Comparison of ENCODE assay signal across 1 cellular context in genomic region chr10:102853944-102854694, GRCh38.
A peak's percentile ranks its signal among the peaks of the same experiment; 100 is the strongest.
TF ChIP-seq lines count a peak whose summit lies in the region.

A gene with protein sequence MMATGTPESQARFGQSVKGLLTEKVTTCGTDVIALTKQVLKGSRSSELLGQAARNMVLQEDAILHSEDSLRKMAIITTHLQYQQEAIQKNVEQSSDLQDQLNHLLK (plus strand): TSS chr10:102854259. CDS start chr10:102854287, 28 bp downstream.

TF ChIP-seq in K562, 482 proteins besides CTCF, POLR2A, EP300 and RAD21 (continued from another document and continues in another):
- peak; percentile 90 for TF ChIP-seq TBP (optimal IDR thresholded peaks at IDR 0.05; ENCODE audit: low read depth, low read length)
- no peak for TF ChIP-seq DDX20 (tag; IDR thresholded peaks at IDR 0.05; ENCODE audit: low read depth)
- TF ChIP-seq SOX6 (IDR thresholded peaks at IDR 0.05): 0 out of 2 replicates have a peak, but pooled peaks have one; percentile 5
- TF ChIP-seq POLR2B (IDR thresholded peaks at IDR 0.05; ENCODE audit: low read depth, partially characterized antibody): peak; percentile 80
- no peak for TF ChIP-seq WHSC1 (IDR thresholded peaks at IDR 0.05; ENCODE audit: low read length)
- no peak for TF ChIP-seq ZNF253 (CRISPR knock-in tag; conservative IDR thresholded peaks at IDR 0.05)
- TF ChIP-seq RERE (CRISPR knock-in tag; IDR thresholded peaks at IDR 0.05; ENCODE audit: borderline replicate concordance): no peak
- no peak for TF ChIP-seq DPF2 (IDR thresholded peaks at IDR 0.05)
- TF ChIP-seq, protein P1, sequence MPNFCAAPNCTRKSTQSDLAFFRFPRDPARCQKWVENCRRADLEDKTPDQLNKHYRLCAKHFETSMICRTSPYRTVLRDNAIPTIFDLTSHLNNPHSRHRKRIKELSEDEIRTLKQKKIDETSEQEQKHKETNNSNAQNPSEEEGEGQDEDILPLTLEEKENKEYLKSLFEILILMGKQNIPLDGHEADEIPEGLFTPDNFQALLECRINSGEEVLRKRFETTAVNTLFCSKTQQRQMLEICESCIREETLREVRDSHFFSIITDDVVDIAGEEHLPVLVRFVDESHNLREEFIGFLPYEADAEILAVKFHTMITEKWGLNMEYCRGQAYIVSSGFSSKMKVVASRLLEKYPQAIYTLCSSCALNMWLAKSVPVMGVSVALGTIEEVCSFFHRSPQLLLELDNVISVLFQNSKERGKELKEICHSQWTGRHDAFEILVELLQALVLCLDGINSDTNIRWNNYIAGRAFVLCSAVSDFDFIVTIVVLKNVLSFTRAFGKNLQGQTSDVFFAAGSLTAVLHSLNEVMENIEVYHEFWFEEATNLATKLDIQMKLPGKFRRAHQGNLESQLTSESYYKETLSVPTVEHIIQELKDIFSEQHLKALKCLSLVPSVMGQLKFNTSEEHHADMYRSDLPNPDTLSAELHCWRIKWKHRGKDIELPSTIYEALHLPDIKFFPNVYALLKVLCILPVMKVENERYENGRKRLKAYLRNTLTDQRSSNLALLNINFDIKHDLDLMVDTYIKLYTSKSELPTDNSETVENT (CRISPR knock-in tag; IDR thresholded peaks at IDR 0.05): no peak
- TF ChIP-seq ZC3H8 (IDR thresholded peaks at IDR 0.05): no peak
- peak; percentile 70; the same call in 1 of the 2 replicates for TF ChIP-seq GTF2E2 (tag; IDR thresholded peaks at IDR 0.05)
- TF ChIP-seq BRD4 (IDR thresholded peaks at IDR 0.05): no peak
- no peak for TF ChIP-seq ESRRB (CRISPR knock-in tag; IDR thresholded peaks at IDR 0.05; ENCODE audit: borderline replicate concordance)
- TF ChIP-seq ZNF584 (CRISPR knock-in tag; IDR thresholded peaks at IDR 0.05; ENCODE audit: low read depth): no peak
- peak; percentile 87 for TF ChIP-seq MTA1 (IDR thresholded peaks at IDR 0.05; ENCODE audit: borderline replicate concordance)
- TF ChIP-seq RFX7 (CRISPR knock-in tag; IDR thresholded peaks at IDR 0.05): no peak
- TF ChIP-seq, protein P2, sequence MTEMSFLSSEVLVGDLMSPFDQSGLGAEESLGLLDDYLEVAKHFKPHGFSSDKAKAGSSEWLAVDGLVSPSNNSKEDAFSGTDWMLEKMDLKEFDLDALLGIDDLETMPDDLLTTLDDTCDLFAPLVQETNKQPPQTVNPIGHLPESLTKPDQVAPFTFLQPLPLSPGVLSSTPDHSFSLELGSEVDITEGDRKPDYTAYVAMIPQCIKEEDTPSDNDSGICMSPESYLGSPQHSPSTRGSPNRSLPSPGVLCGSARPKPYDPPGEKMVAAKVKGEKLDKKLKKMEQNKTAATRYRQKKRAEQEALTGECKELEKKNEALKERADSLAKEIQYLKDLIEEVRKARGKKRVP (CRISPR knock-in tag; IDR thresholded peaks at IDR 0.05): peak; percentile 54; the same call in 1 of the 2 replicates
- no peak for TF ChIP-seq E2F3 (CRISPR knock-in tag; IDR thresholded peaks at IDR 0.05)
- no peak for TF ChIP-seq HDAC3 (IDR thresholded peaks at IDR 0.05; ENCODE audit: borderline replicate concordance, partially characterized antibody)
- no peak for TF ChIP-seq HDGF (IDR thresholded peaks at IDR 0.05)
- no peak for TF ChIP-seq ZBTB7A (IDR thresholded peaks at IDR 0.05; ENCODE audit: borderline replicate concordance, control insufficient read depth, low read depth, low read length)
- no peak for TF ChIP-seq MCM5 (IDR thresholded peaks at IDR 0.05; ENCODE audit: low read depth)
- no peak for TF ChIP-seq ERF (CRISPR knock-in tag; IDR thresholded peaks at IDR 0.05)
- no peak for TF ChIP-seq KAT2B (IDR thresholded peaks at IDR 0.05; ENCODE audit: low read depth, low read length)
- no peak for TF ChIP-seq ELF4 (CRISPR knock-in tag; IDR thresholded peaks at IDR 0.05)
- TF ChIP-seq EZH2 (IDR thresholded peaks at IDR 0.05; ENCODE audit: borderline replicate concordance, low read depth, low read length): no peak
- no peak for TF ChIP-seq OTX1 (CRISPR knock-in tag; IDR thresholded peaks at IDR 0.05)
- no peak for TF ChIP-seq CBFA2T3 (IDR thresholded peaks at IDR 0.05)
- no peak for TF ChIP-seq TBL1XR1 (IDR thresholded peaks at IDR 0.05; ENCODE audit: low read length in 2 of 2)
- TF ChIP-seq, protein P3, sequence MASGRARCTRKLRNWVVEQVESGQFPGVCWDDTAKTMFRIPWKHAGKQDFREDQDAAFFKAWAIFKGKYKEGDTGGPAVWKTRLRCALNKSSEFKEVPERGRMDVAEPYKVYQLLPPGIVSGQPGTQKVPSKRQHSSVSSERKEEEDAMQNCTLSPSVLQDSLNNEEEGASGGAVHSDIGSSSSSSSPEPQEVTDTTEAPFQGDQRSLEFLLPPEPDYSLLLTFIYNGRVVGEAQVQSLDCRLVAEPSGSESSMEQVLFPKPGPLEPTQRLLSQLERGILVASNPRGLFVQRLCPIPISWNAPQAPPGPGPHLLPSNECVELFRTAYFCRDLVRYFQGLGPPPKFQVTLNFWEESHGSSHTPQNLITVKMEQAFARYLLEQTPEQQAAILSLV (tag; IDR thresholded peaks at IDR 0.05): no peak
- peak; percentile 59 for TF ChIP-seq MEIS2 (IDR thresholded peaks at IDR 0.05; ENCODE audit: partially characterized antibody)
- no peak for TF ChIP-seq GTF2A2 (tag; IDR thresholded peaks at IDR 0.05)
- 0 out of 2 replicates have a peak, but pooled peaks have one; percentile 47 for TF ChIP-seq XRCC5 (IDR thresholded peaks at IDR 0.05; ENCODE audit: low read depth, low read length)
- no peak for TF ChIP-seq ZNF282 (CRISPR knock-in tag; IDR thresholded peaks at IDR 0.05)
- no peak for TF ChIP-seq GTF2B (IDR thresholded peaks at IDR 0.05; ENCODE audit: extremely low read depth, insufficient read length)
- TF ChIP-seq SAP30 (IDR thresholded peaks at IDR 0.05; ENCODE audit: borderline replicate concordance, insufficient read depth, low read depth, low read length, poor library complexity, severe bottlenecking): peak; percentile 69
- no peak for TF ChIP-seq GATAD2A (IDR thresholded peaks at IDR 0.05)
- TF ChIP-seq TAF7 (tag; IDR thresholded peaks at IDR 0.05): peak; percentile 92
- peak; percentile 92 for TF ChIP-seq ZFX (CRISPR knock-in tag; IDR thresholded peaks at IDR 0.05)
- no peak for TF ChIP-seq MXI1 (IDR thresholded peaks at IDR 0.05; ENCODE audit: low read depth, low read length)
- 0 out of 3 replicates have a peak, but pooled peaks of 1 of the 2 experiments have one; percentile 31 for TF ChIP-seq CBX3 (IDR thresholded peaks at IDR 0.05; ENCODE audit: borderline replicate concordance in 1 of 2, low read length in 2 of 2)
- no peak for TF ChIP-seq TEAD2 (tag; IDR thresholded peaks at IDR 0.05)
- TF ChIP-seq, protein P4, sequence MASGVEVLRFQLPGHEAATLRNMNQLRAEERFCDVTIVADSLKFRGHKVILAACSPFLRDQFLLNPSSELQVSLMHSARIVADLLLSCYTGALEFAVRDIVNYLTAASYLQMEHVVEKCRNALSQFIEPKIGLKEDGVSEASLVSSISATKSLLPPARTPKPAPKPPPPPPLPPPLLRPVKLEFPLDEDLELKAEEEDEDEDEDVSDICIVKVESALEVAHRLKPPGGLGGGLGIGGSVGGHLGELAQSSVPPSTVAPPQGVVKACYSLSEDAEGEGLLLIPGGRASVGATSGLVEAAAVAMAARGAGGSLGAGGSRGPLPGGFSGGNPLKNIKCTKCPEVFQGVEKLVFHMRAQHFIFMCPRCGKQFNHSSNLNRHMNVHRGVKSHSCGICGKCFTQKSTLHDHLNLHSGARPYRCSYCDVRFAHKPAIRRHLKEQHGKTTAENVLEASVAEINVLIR (CRISPR knock-in tag; IDR thresholded peaks at IDR 0.05): peak; percentile 55; the same call in 1 of the 2 replicates
- TF ChIP-seq ZNF551 (CRISPR knock-in tag; IDR thresholded peaks at IDR 0.05): no peak
- no peak for TF ChIP-seq ZNF830 (CRISPR knock-in tag; IDR thresholded peaks at IDR 0.05)
- peak; percentile 62 for TF ChIP-seq TAF9B (IDR thresholded peaks at IDR 0.05; ENCODE audit: partially characterized antibody)
- no peak for TF ChIP-seq ZFP91 (CRISPR knock-in tag; IDR thresholded peaks at IDR 0.05)
- peak; percentile 91 for TF ChIP-seq SUPT5H (IDR thresholded peaks at IDR 0.05)
- TF ChIP-seq SRSF7 (optimal IDR thresholded peaks at IDR 0.05; ENCODE audit: low read depth, low read length): no peak
- TF ChIP-seq MTA3 (IDR thresholded peaks at IDR 0.05; ENCODE audit: borderline replicate concordance): peak; percentile 99
- no peak for TF ChIP-seq ZNF212 (CRISPR knock-in tag; IDR thresholded peaks at IDR 0.05)
- peak; percentile 93 for TF ChIP-seq C11orf30 (IDR thresholded peaks at IDR 0.05; ENCODE audit: low read depth)
- peak; percentile 31 for TF ChIP-seq JUND (IDR thresholded peaks at IDR 0.05; ENCODE audit: borderline replicate concordance, low read depth, low read length)
- TF ChIP-seq JUND (tag; IDR thresholded peaks at IDR 0.05; ENCODE audit: borderline replicate concordance, low read depth, low read length): peak; percentile 42; the same call in 2 of the 3 replicates
- TF ChIP-seq HNRNPUL1 (IDR thresholded peaks at IDR 0.05; ENCODE audit: low read length): no peak
- 0 out of 2 replicates have a peak, but pooled peaks have one; percentile 79 for TF ChIP-seq FOXO4 (CRISPR knock-in tag; IDR thresholded peaks at IDR 0.05)
